8 cellular contexts compared by ENCODE assay signal in the genomic region with DNA sequence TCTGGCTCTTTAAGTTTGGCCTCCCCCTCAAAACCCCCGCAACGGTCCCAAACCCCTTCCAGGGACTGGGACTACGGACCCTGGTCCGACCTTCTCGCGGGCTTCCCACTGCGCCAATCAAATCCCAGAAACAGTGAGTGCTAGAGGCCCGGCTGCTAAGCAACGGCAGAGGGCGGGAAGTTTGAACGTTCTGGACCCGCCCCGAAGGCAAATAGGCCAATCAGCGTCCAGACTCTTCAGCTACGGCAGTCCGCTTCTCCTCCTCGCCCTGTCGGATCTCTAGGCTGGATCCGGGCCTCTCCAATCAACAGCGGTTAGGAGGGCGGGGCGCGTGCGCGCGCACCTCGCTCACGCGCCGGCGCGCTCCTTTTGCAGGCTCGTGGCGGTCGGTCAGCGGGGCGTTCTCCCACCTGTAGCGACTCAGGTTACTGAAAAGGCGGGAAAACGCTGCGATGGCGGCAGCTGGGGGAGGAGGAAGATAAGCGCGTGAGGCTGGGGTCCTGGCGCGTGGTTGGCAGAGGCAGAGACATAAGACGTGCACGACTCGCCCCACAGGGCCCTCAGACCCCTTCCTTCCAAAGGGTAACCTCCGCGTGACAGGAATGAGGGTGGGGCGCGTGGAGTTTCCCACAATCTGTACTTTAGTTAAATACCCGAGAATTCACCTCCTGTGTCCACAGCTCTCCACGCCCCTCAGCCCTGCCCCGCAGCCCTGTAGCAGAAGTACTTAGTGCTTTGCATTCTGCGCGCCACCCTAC. TPM values are rescaled to one million over a fixed set of nuclear protein-coding genes. Genes with fewer than 3 reads are reported as not detected.
DNase-seq lines count a peak whose midpoint lies in the region; ATAC-seq lines count a peak whose summit lies in the region.

TSS of gene MSH5 (plus strand) at position 367 of the 758 bp plus-strand sequence. CDS start 462 bp downstream, outside the sequence.

- H3K27ac ChIP-seq in CD4-positive, alpha-beta memory T cell (ENCODE audit: low read depth, low read length): peak within 1 kb of the TSS; percentile 64

- no peaks in the 10 kb centered on the region for H3K9me3 Mint-ChIP-seq in CD4-positive, alpha-beta memory T cell

- CTCF ChIA-PET in CD4-positive, alpha-beta memory T cell (lab: Charles Lee; ENCODE audit: partially characterized antibody): interaction anchor here (0.7 to 17.2 kb wide), 8 partner anchors 10 to 150 kb away, joined by 3 to 173 read pairs (median 7); partner anchors contain the start of genes HSPA1A, HSPA1B, HSPA1L and VWA7

- peak; percentile 92 to 97 (median 94) for DNase-seq in CD4-positive, alpha-beta memory T cell
- peak; percentile 99 for DNase-seq in HK-2 (ENCODE audit: unreplicated experiment)
- peak; percentile 69 for DNase-seq in NK-92 (lab: John Stamatoyannopoulos, UW; ENCODE audit: unreplicated experiment)
- peak; percentile 87 to 91 for DNase-seq in activated CD8-positive, alpha-beta memory T cell treated with anti-CD3 and anti-CD28 coated beads for 1 hour (ENCODE audit: extremely low read depth in 1 of 2, low read depth in 1 of 2)
- peak; percentile 91 for DNase-seq in effector CD8-positive, alpha-beta T cell (lab: John Stamatoyannopoulos, UW)
- DNase-seq in lung microvascular endothelial cell (ENCODE audit: low read depth in 2 of 2): peak; percentile 99
- peak; percentile 87 to 91 (median 88) for DNase-seq in stimulated activated CD4-positive, alpha-beta T cell treated with anti-CD3 and anti-CD28 coated beads, TNF-alpha, amount 100 ng/mL, for 4 hours (ENCODE audit: low read depth in 3 of 3)

- peak within 1 kb of the TSS; percentile 94 to 97 (median 95) for H3K27ac Mint-ChIP-seq in CD4-positive, alpha-beta memory T cell

- H3K4me3 Mint-ChIP-seq in CD4-positive, alpha-beta memory T cell: peak within 1 kb of the TSS; percentile 89 to 99 (median 98)

- peaks cover 0 to 27% of the 10 kb centered on the region in 2 donors for H3K36me3 Mint-ChIP-seq in CD4-positive, alpha-beta memory T cell

- no peaks in the 10 kb centered on the region for H3K36me3 ChIP-seq in CD4-positive, alpha-beta memory T cell (ENCODE audit: insufficient read depth, low read length)

- intact Hi-C loops in CD4-positive, alpha-beta memory T cell (cut with micrococcal nuclease): loop anchor here (1.0 to 5.0 kb wide), 4 partner anchors 33 to 88 kb away; partner anchors contain the start of genes ABHD16A, BAG6 and LY6G5C

- H3K4me1 ChIP-seq in CD4-positive, alpha-beta memory T cell (ENCODE audit: insufficient read depth, low read length): peaks cover 42% of the 10 kb centered on the region

- ATAC-seq in GM19452 (IDR thresholded peaks at IDR 0.05; ENCODE audit: unreplicated experiment): peak; percentile 60

- no peaks in the 10 kb centered on the region for H3K27me3 Mint-ChIP-seq in CD4-positive, alpha-beta memory T cell

- H3K4me1 Mint-ChIP-seq in CD4-positive, alpha-beta memory T cell: peaks cover 33 to 64% (median 51%) of the 10 kb centered on the region in 4 donors

- POLR2A ChIA-PET in CD4-positive, alpha-beta memory T cell (lab: Charles Lee; ENCODE audit: partially characterized antibody): interaction anchor here (0.6 to 8.9 kb wide), 25 partner anchors 11 to 1232 kb away, joined by 3 to 81 read pairs (median 5); partner anchors contain the start of genes ABHD16A, BAG6, DDAH2 and GPANK1

- H3K27me3 ChIP-seq in CD4-positive, alpha-beta memory T cell (ENCODE audit: insufficient read depth, low read length): no peaks in the 10 kb centered on the region

- no peaks in the 10 kb centered on the region for H3K9me3 ChIP-seq in CD4-positive, alpha-beta memory T cell (ENCODE audit: control insufficient read depth in 1 of 2, low read length in 2 of 2)

- peak within 1 kb of the TSS; percentile 82 for H3K4me3 ChIP-seq in CD4-positive, alpha-beta memory T cell (ENCODE audit: low read length in 2 of 2)

RNA-seq across cellular contexts. Expression of gene MSH5, which starts in this region (rescaled TPM):
- 10 to 100 TPM; 11.4 to 12.1 TPM for total RNA-seq in CD4-positive, alpha-beta memory T cell
- polyA plus RNA-seq in CD4-positive, alpha-beta memory T cell: 1 to 10 TPM in 1 of 2 donors, under 1 TPM in 1; 0.95 to 3.2 TPM
- total RNA-seq in lung microvascular endothelial cell: 1.4 and 2.6 TPM in 2 replicates

Comparison
In these comparisons a context has a peak if more than half of its experiments do, and no peak if none do; other contexts are left out.
1. Peak in every context shown above with its lines: DNase-seq, ATAC-seq, H3K4me3 ChIP-seq and H3K27ac ChIP-seq.